Comparison of ENCODE assay signal across 9 cellular contexts in the genomic region with DNA sequence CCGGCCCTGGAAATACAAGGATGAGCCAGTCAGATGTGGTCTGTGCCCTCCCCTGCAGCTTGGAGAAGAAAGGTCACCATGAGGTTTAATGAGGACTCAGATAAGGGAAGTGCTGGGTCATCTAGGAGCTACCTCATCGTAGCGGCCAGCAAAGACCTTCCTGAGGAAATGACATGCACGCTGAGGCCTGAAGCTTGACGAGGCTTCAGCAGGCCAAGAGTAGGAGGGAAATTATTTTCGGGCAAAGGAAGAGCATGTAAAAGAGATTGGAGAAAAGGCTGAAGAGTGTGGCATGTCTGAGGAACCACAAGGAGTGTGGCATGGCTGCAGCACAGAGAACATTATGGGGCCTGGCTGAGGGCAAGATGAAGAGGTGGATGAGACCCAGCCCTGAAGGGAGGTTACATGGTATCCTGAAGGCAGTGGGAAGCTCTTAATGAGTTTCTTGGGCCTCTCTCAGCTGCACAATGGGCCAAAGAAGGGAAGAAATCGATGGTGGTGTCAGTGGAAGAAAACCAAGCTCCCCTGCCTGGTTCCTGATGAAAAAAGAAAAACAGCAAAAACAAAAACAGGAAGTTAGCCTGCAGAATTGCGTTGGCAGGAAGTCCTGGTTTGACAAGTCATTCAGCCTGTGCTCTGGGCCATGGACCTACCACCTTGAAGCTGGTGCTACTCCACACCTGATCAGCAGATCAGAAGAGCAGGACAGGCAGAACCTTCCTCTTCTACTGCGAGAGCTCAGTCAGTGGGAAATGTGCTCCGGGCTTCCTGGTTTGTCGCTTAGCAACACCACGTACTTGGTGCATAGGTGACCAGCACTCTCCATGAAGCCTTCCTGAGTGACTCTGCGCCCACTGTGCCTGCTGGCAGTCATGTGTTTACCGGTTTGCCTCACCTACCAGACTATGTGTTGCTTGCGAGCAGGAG.
A peak's percentile ranks its signal among the peaks of the same experiment; 100 is the strongest.
DNase-seq lines count a peak whose midpoint lies in the region; ATAC-seq and TF ChIP-seq lines count a peak whose summit lies in the region.
"Had no signal": no experiment of that assay in that cellular context is flagged by ENCODE, and none has a peak within 500 bp of the region (broad histone marks: within the 10 kb centered on the region; RNA-seq: fewer than 3 reads in every experiment).

No MANE protein-coding gene starts in this region.

- H3K9me3 ChIP-seq in esophagus squamous epithelium (no peaks in the 10 kb centered on the region), skeletal muscle tissue (ENCODE audit: control insufficient read depth in 3 of 3, low read length in 3 of 3) (no peaks in the 10 kb centered on the region)

- TF ChIP-seq CTCF in esophagus squamous epithelium (IDR thresholded peaks at IDR 0.05) = no peak

- WGBS in esophagus squamous epithelium, 2 donors = 63 to 68% methylated on average over 14 to 15 of the region's 15 CpGs

- H3K27me3 ChIP-seq in esophagus squamous epithelium (no peaks in the 10 kb centered on the region), skeletal muscle tissue (ENCODE audit: control insufficient read depth in 3 of 3, insufficient read depth in 3 of 3, low read length in 3 of 3) (no peaks in the 10 kb centered on the region)

- ATAC-seq in GM21360 (IDR thresholded peaks at IDR 0.05; ENCODE audit: unreplicated experiment) = peak; percentile 75
- ATAC-seq: HCT116 had no signal

- peak overlapping the region; percentile 58 to 80 (median 68) for H3K27ac ChIP-seq in esophagus squamous epithelium
- H3K27ac ChIP-seq in skeletal muscle tissue (ENCODE audit: low read depth, low read length) = peak overlapping the region; percentile 73

- peaks cover 7 to 42% (median 23%) of the 10 kb centered on the region in 3 donors for H3K4me1 ChIP-seq in esophagus squamous epithelium
- H3K4me1 ChIP-seq in skeletal muscle tissue (ENCODE audit: control insufficient read depth in 3 of 3, insufficient read depth in 3 of 3, low read length in 3 of 3) = peaks cover 6 to 7% (median 6%) of the 10 kb centered on the region in 3 donors

- intact Hi-C loops in esophagus squamous epithelium (cut with DNase I) = no loop called here

- no peak for TF ChIP-seq POLR2A in esophagus squamous epithelium (IDR thresholded peaks at IDR 0.05)

- DNase-seq in DMS153 treated with DMSO at 0.1 percent for 48 hours (lab: John Stamatoyannopoulos, UW; ENCODE audit: unreplicated experiment) = peak; percentile 13
- peak; percentile 80 for DNase-seq in MV-4-11 (lab: John Stamatoyannopoulos, UW)
- peak; percentile 37 for DNase-seq in activated CD4-positive, alpha-beta T cell treated with anti-CD3 and anti-CD28 coated beads, Interleukin-2, amount 50 U/mL, for 1 hour
- peak; percentile 34 for DNase-seq in esophagus squamous epithelium (lab: John Stamatoyannopoulos, UW)
- no peak for DNase-seq in NCI-H1105 (lab: John Stamatoyannopoulos, UW)
- DNase-seq in NCI-H1694 treated with DMSO at 0.1 percent for 48 hours (lab: John Stamatoyannopoulos, UW) = no peak

- H3K4me3 ChIP-seq in esophagus squamous epithelium (no peak overlapping the region), skeletal muscle tissue (ENCODE audit: low read length in 3 of 3) (no peak overlapping the region)

- H3K9ac ChIP-seq in skeletal muscle tissue (ENCODE audit: low read depth in 1 of 3, low read length in 3 of 3) = no peak overlapping the region

- H3K36me3 ChIP-seq in esophagus squamous epithelium = no peaks in the 10 kb centered on the region
- H3K36me3 ChIP-seq in skeletal muscle tissue (ENCODE audit: control insufficient read depth in 3 of 3, insufficient read depth in 3 of 3, low read length in 3 of 3) = no peaks in the 10 kb centered on the region

Comparison
In these comparisons a context has a peak if more than half of its experiments do, and no peak if none do; other contexts are left out.
1. DNase-seq: peak in DMS153 treated with DMSO at 0.1 percent for 48 hours (single experiment), MV-4-11 (single experiment), activated CD4-positive, alpha-beta T cell treated with anti-CD3 and anti-CD28 coated beads, Interleukin-2, amount 50 U/mL, for 1 hour (single experiment) and esophagus squamous epithelium (single experiment); none in NCI-H1105 (single experiment) and NCI-H1694 treated with DMSO at 0.1 percent for 48 hours (single experiment).